31 cellular contexts compared by ENCODE assay signal in genomic region chr15:87702270-87702669, GRCh38.
"Had no signal": no experiment of that assay in that cellular context is flagged by ENCODE, and none has a peak within 500 bp of the region (broad histone marks: within the 10 kb centered on the region; RNA-seq: fewer than 3 reads in every experiment).

No MANE protein-coding gene starts in this region.

- H3K27me3 ChIP-seq: Peyer's patch, SJSA1 had no signal

- DNase-seq: Karpas-422, MM.1S, NCI-H1048, NCI-H1092 treated with DMSO at 0.1 percent for 48 hours, NCI-H1105 treated with DMSO at 0.1 percent for 48 hours, NCI-H1417, NCI-H1436, NCI-H146, NCI-H1694, NCI-H187, NCI-H1930, NCI-H2029 treated with DMSO at 0.1 percent for 48 hours, NCI-H2081 treated with DMSO at 0.1 percent for 48 hours, NCI-H2107, NCI-H2171, NCI-H226, NCI-H446 treated with DMSO at 0.1 percent for 48 hours, NCI-H510A, NCI-H526, NCI-H69, NCI-H748 treated with DMSO at 0.1 percent for 48 hours, NCI-H82, PC-3, Peyer's patch, Right ventricle myocardium superior, RPMI8226, SHP77 treated with DMSO at 0.1 percent for 48 hours, SK-N-SH, SW 1271, T-helper 1 cell had no signal

- ATAC-seq: PC-3 had no signal

- H3K4me3 ChIP-seq: Peyer's patch, SJSA1 had no signal

- H3K9me2 ChIP-seq: SK-N-SH had no signal

- H3K9ac ChIP-seq: SK-N-SH had no signal

- H3K4me2 ChIP-seq: SK-N-SH had no signal

- H3K36me3 ChIP-seq: Peyer's patch, SJSA1 had no signal

- H3K27ac ChIP-seq: Peyer's patch, SJSA1 had no signal

- H3K4me1 ChIP-seq: Peyer's patch, SJSA1 had no signal

- H3K9me3 ChIP-seq: Peyer's patch, SJSA1, SK-N-SH had no signal
